9 cellular contexts compared by ENCODE assay signal in genomic region chr7:98211676-98212531, GRCh38. TPM values are rescaled to one million over a fixed set of nuclear protein-coding genes. Genes with fewer than 3 reads are reported as not detected.
DNase-seq lines count a peak whose midpoint lies in the region; ATAC-seq and TF ChIP-seq lines count a peak whose summit lies in the region.
"Had no signal": no experiment of that assay in that cellular context is flagged by ENCODE, and none has a peak within 500 bp of the region (broad histone marks: within the 10 kb centered on the region; RNA-seq: fewer than 3 reads in every experiment).

No MANE protein-coding gene starts in this region.

- H3K4me3 ChIP-seq in SU-DHL-6 (ENCODE audit: insufficient read depth, low read length, poor library complexity, severe bottlenecking): no peak overlapping the region
- H3K4me3 ChIP-seq in fibroblast of villous mesenchyme (ENCODE audit: low read depth, low read length): peak overlapping the region; percentile 40
- no peak overlapping the region for H3K4me3 ChIP-seq in skeletal muscle satellite cell (ENCODE audit: low read length)

- H4K20me1 ChIP-seq in SU-DHL-6 (ENCODE audit: low read depth, low read length): no peaks in the 10 kb centered on the region

- H3K27me3 ChIP-seq in SU-DHL-6 (ENCODE audit: low read length) (no peaks in the 10 kb centered on the region), skeletal muscle satellite cell (ENCODE audit: control insufficient read depth, insufficient read depth, low read length) (no peaks in the 10 kb centered on the region)
- H3K27me3 ChIP-seq: thyroid gland had no signal

- ATAC-seq in HG03108 (IDR thresholded peaks at IDR 0.05; ENCODE audit: unreplicated experiment): no peak

- H3F3A ChIP-seq in SU-DHL-6 (ENCODE audit: insufficient read depth): peaks cover 14% of the 10 kb centered on the region; the same call in 1 of the 2 replicates

- no peak overlapping the region for H3K27ac ChIP-seq in SU-DHL-6 (ENCODE audit: low read depth, low read length)
- H3K27ac ChIP-seq: thyroid gland had no signal

- TF ChIP-seq CTCF in GM20000 (IDR thresholded peaks at IDR 0.05; ENCODE audit: extremely low read depth, missing control alignments) (no peak), SU-DHL-6 (IDR thresholded peaks at IDR 0.05; ENCODE audit: insufficient read depth, low read length, poor library complexity, severe bottlenecking) (no peak), fibroblast of villous mesenchyme (IDR thresholded peaks at IDR 0.05; ENCODE audit: insufficient read depth, low read depth, low read length) (no peak)

- peak; percentile 41 for DNase-seq in GM20000 (ENCODE audit: low spot score)
- no peak for DNase-seq in fibroblast of villous mesenchyme (ENCODE audit: low read depth)
- DNase-seq in central memory CD4-positive, alpha-beta T cell: no peak
- DNase-seq in NCI-H774 (lab: John Stamatoyannopoulos, UW): no peak

- H3K9me3 ChIP-seq in SU-DHL-6 (ENCODE audit: insufficient read depth, low read length) (no peaks in the 10 kb centered on the region), skeletal muscle satellite cell (replicated peaks; ENCODE audit: low read length) (no peaks in the 10 kb centered on the region)
- H3K9me3 ChIP-seq: thyroid gland had no signal

- no peaks in the 10 kb centered on the region for H3K4me1 ChIP-seq in skeletal muscle satellite cell (ENCODE audit: control insufficient read depth, insufficient read depth, low read length)

- no peak overlapping the region for H2AFZ ChIP-seq in SU-DHL-6 (ENCODE audit: low read depth, low read length, severe bottlenecking)

- H3K36me3 ChIP-seq in SU-DHL-6 (ENCODE audit: low read length): no peaks in the 10 kb centered on the region
- no peaks in the 10 kb centered on the region for H3K36me3 ChIP-seq in skeletal muscle satellite cell (ENCODE audit: insufficient read depth, low read length)

- H3K79me2 ChIP-seq in SU-DHL-6 (ENCODE audit: insufficient read depth, low read length): no peaks in the 10 kb centered on the region

- H3K9me2 ChIP-seq in SU-DHL-6 (replicated peaks; ENCODE audit: insufficient read depth, low read length): no peaks in the 10 kb centered on the region

- H3K9ac ChIP-seq in SU-DHL-6 (ENCODE audit: low read length): no peak overlapping the region
- no peak overlapping the region for H3K9ac ChIP-seq in skeletal muscle satellite cell (ENCODE audit: low read depth, low read length)

- H3K4me2 ChIP-seq in SU-DHL-6 (ENCODE audit: low read depth, low read length, poor library complexity, severe bottlenecking) (peak overlapping the region; percentile 6), skeletal muscle satellite cell (ENCODE audit: low read length) (peak overlapping the region; percentile 52)

RNA-seq across cellular contexts. Expression of gene BHLHA15, which starts 0.7 kb away (rescaled TPM):
- total RNA-seq in fibroblast of villous mesenchyme: 1.3 TPM in 1 of 2 replicates, not detected in the other
- total RNA-seq in skeletal muscle satellite cell (2012; rRNA removed): 1.7 TPM in 1 of 2 replicates, not detected in the other
- total RNA-seq: myocyte had no signal

RNA-seq across cellular contexts. Expression of gene TECPR1, which starts 40.1 kb away (rescaled TPM):
- 21.6 and 26.1 TPM in 2 replicates for total RNA-seq in fibroblast of villous mesenchyme
- total RNA-seq in skeletal muscle satellite cell (2012; rRNA removed): 12.4 and 13.3 TPM in 2 replicates
